In the genomic region with DNA sequence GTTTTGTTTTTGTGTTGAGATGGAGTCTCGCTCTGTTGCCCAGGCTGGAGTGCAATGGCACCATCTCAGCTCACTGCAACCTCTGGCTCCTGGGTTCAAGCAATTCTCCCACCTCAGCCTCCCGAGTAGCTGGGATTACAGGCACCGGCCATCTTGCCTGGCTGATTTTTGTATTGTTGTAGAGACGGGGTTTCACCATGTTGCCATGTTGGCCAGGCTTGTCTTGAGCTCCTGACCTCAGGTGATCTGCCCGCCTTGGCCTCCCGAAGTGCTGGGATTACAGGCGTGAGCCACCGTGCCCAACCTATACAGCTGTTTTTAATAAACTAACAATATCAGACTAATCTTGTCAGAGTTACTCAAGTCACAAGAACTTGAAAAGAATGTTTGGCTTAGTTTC, we compare ENCODE assay signal across 7 cellular contexts.
DNase-seq lines count a peak whose midpoint lies in the region; ATAC-seq and TF ChIP-seq lines count a peak whose summit lies in the region.
"Not testable (repeated sequence)": the region's sequence is repeated elsewhere in the genome, so short reads cannot be mapped to it uniquely, and the experiment has no call there.

No MANE protein-coding gene starts in this region.

- H2AFZ ChIP-seq in mammary epithelial cell (ENCODE audit: low read depth, low read length), result not testable (repeated sequence)

- H3K27me3 ChIP-seq in AG04450 (ENCODE audit: control insufficient read depth, insufficient read depth, low read length); mammary epithelial cell (ENCODE audit: insufficient read depth, low read length); lower lobe of right lung (ENCODE audit: low read depth); suprapubic skin: not testable (repeated sequence)

- not testable (repeated sequence) for TF ChIP-seq POLR2A in suprapubic skin (IDR thresholded peaks at IDR 0.05)

- WGBS in mammary epithelial cell (ENCODE audit: low coverage, missing lambda C conversion rate), result 94% methylated on average over 5 of the region's 8 CpGs
- WGBS in suprapubic skin, result 86% methylated on average over 8 of the region's 8 CpGs

- peak overlapping the region; percentile 64 for H3K27ac Mint-ChIP-seq in activated T-cell treated with anti-CD3 and anti-CD28 coated beads, Interleukin-2, amount 50 U/mL, for 24 hours

- H4K20me1 ChIP-seq in mammary epithelial cell (ENCODE audit: insufficient read depth, low read length), result not testable (repeated sequence)

- not testable (repeated sequence) for DNase-seq in AG04450 (ENCODE audit: low read depth, low spot score); activated T-cell treated with anti-CD3 and anti-CD28 coated beads, Interleukin-2, amount 50 U/mL, for 24 hours; mammary epithelial cell; epithelial cell of prostate (ENCODE audit: low read depth, low spot score)
- DNase-seq in cardiac septum (ENCODE audit: low spot score), result peak; percentile 41
- peak; percentile 4 for DNase-seq in lower lobe of right lung
- peak; percentile 31 to 35 for DNase-seq in suprapubic skin (ENCODE audit: low spot score in 2 of 2)

- TF ChIP-seq CTCF in AG04450 (IDR thresholded peaks at IDR 0.05; ENCODE audit: low read depth, low read length); mammary epithelial cell (conservative IDR thresholded peaks at IDR 0.05 in 1 of 2, IDR thresholded peaks at IDR 0.05 in 1 of 2; ENCODE audit: extremely low read depth in 1 of 2, insufficient read depth in 1 of 2, low read depth in 1 of 2, low read length in 2 of 2); lower lobe of right lung (IDR thresholded peaks at IDR 0.05); suprapubic skin (IDR thresholded peaks at IDR 0.05): not testable (repeated sequence)

- not testable (repeated sequence) for H3K79me2 ChIP-seq in mammary epithelial cell (ENCODE audit: insufficient read depth, low read length)

- H3K4me3 Mint-ChIP-seq in activated T-cell treated with anti-CD3 and anti-CD28 coated beads, Interleukin-2, amount 50 U/mL, for 24 hours, result not testable (repeated sequence)

- POLR2A ChIA-PET in AG04450 (lab: Yijun Ruan, JAX), result not testable (repeated sequence)

- CTCF ChIA-PET in AG04450 (lab: Charles Lee), result interaction anchor here (0.7 kb wide), 1 partner anchor 36 kb away, joined by 3 read pairs; no protein-coding TSS in a partner anchor
- CTCF ChIA-PET in mammary epithelial cell (lab: Charles Lee; ENCODE audit: low non-redundant PET), result not testable (repeated sequence)

- not testable (repeated sequence) for H3K36me3 ChIP-seq in mammary epithelial cell (ENCODE audit: insufficient read depth, low read length); lower lobe of right lung; suprapubic skin

- H3K27ac ChIP-seq in AG04450 (ENCODE audit: low read depth, low read length), result peak overlapping the region; percentile 11
- H3K27ac ChIP-seq in mammary epithelial cell (ENCODE audit: insufficient read depth, low read depth, low read length), result peak overlapping the region; percentile 55
- peak overlapping the region; percentile 64 for H3K27ac ChIP-seq in epithelial cell of prostate
- not testable (repeated sequence) for H3K27ac ChIP-seq in lower lobe of right lung, suprapubic skin

- BruUV-seq in mammary epithelial cell (replicated peaks; lab: Mats Ljungman, UMichigan), result not testable (repeated sequence)

- H3K4me1 Mint-ChIP-seq in activated T-cell treated with anti-CD3 and anti-CD28 coated beads, Interleukin-2, amount 50 U/mL, for 24 hours (ENCODE audit: low read depth), result peaks cover 13% of the 10 kb centered on the region

- H3K9me3 ChIP-seq in AG04450 (ENCODE audit: control insufficient read depth, insufficient read depth, low read length); mammary epithelial cell (replicated peaks; ENCODE audit: insufficient read depth, low read length); lower lobe of right lung; suprapubic skin: not testable (repeated sequence)

- ATAC-seq in lower lobe of right lung, result not testable (repeated sequence)

- dilution Hi-C loops in mammary epithelial cell (cut with HindIII; ENCODE audit: low sequenced_read_pairs), result loop anchor here (5.0 to 10.0 kb wide), 2 partner anchors 208 to 610 kb away; no protein-coding TSS in a partner anchor

- H3K4me2 ChIP-seq in mammary epithelial cell (ENCODE audit: insufficient read depth, low read depth, low read length), result not testable (repeated sequence)

- peaks cover 20% of the 10 kb centered on the region for H3K4me1 ChIP-seq in mammary epithelial cell (ENCODE audit: insufficient read depth, low read length)
- not testable (repeated sequence) for H3K4me1 ChIP-seq in lower lobe of right lung, suprapubic skin

- not testable (repeated sequence) for H3K9me3 Mint-ChIP-seq in activated T-cell treated with anti-CD3 and anti-CD28 coated beads, Interleukin-2, amount 50 U/mL, for 24 hours

- in situ Hi-C loops in mammary epithelial cell (cut with MboI; ENCODE audit: low sequenced_read_pairs in 2 of 2), result not testable (repeated sequence)

- not testable (repeated sequence) for H3K36me3 Mint-ChIP-seq in activated T-cell treated with anti-CD3 and anti-CD28 coated beads, Interleukin-2, amount 50 U/mL, for 24 hours (ENCODE audit: low read depth)

- not testable (repeated sequence) for TF ChIP-seq EP300 in suprapubic skin (IDR thresholded peaks at IDR 0.05)

- H3K27me3 Mint-ChIP-seq in activated T-cell treated with anti-CD3 and anti-CD28 coated beads, Interleukin-2, amount 50 U/mL, for 24 hours, result not testable (repeated sequence)

- intact Hi-C loops in mammary epithelial cell (cut with micrococcal nuclease); cardiac septum (cut with DNase I); lower lobe of right lung (cut with DNase I): not testable (repeated sequence)

- H3K9ac ChIP-seq in mammary epithelial cell (ENCODE audit: insufficient read depth, low read length), result not testable (repeated sequence)

- not testable (repeated sequence) for H3K4me3 ChIP-seq in AG04450 (ENCODE audit: low read depth, low read length); mammary epithelial cell (replicated peaks in 1 of 3; ENCODE audit: insufficient read depth in 1 of 3, low read depth in 2 of 3, low read length in 3 of 3); lower lobe of right lung; suprapubic skin
